ENCODE assay signal across 8 cellular contexts in the genomic region with DNA sequence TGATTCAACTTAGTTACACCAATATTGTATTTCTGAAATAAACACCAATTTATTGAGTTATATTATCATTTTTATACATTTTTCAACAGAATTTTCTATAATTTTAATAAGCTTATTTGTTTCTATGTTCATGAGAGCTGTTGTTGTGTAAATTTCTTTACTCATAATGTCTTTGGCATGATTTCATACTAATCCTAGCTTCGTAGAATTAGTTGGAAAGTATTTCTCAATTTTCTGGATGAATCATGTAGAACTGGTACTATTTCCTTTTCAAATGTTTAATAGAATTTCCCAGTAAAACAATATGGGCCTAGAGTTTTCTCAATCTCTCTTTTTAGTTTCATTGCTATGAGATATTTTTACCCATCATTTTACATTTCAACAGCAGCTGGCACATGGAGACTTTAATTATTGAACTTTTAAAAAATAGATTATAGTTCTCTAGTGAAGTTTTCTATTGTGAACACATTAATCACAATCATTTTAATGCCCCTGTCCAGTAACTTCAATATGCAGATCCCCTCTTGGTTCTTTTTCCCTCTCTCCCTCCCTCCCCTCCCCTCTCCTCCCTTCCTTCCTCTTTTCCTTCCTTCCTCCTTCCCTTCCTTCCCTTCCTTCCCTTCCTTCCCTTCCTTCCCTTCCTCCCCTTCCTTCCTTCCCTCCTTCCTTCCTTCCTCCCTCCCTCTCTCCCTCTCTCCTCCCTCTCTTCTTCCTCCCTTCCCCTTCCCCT.
"Had no signal": no experiment of that assay in that cellular context is flagged by ENCODE, and none has a peak within 500 bp of the region (broad histone marks: within the 10 kb centered on the region; RNA-seq: fewer than 3 reads in every experiment).

No MANE protein-coding gene starts in this region.

- H3K4me2 ChIP-seq: GM23338 had no signal

- H2AFZ ChIP-seq: GM23338 had no signal

- ATAC-seq: GM23338, K562 had no signal

- H3K27ac Mint-ChIP-seq: GM23338, H9 had no signal

- H3K4me3 ChIP-seq: GM23338, K562 had no signal

- H3K4me3 Mint-ChIP-seq: GM23338, H9 had no signal

- FAIRE-seq: H1, H54, K562 had no signal

- H3K9me3 Mint-ChIP-seq: GM23338, H9 had no signal

- DNase-seq: H9, HCEC 1CT, IMR-90 had no signal

- H3K27ac ChIP-seq: HL-60 had no signal
